ENCODE assay signal across 19 cellular contexts in the genomic region with DNA sequence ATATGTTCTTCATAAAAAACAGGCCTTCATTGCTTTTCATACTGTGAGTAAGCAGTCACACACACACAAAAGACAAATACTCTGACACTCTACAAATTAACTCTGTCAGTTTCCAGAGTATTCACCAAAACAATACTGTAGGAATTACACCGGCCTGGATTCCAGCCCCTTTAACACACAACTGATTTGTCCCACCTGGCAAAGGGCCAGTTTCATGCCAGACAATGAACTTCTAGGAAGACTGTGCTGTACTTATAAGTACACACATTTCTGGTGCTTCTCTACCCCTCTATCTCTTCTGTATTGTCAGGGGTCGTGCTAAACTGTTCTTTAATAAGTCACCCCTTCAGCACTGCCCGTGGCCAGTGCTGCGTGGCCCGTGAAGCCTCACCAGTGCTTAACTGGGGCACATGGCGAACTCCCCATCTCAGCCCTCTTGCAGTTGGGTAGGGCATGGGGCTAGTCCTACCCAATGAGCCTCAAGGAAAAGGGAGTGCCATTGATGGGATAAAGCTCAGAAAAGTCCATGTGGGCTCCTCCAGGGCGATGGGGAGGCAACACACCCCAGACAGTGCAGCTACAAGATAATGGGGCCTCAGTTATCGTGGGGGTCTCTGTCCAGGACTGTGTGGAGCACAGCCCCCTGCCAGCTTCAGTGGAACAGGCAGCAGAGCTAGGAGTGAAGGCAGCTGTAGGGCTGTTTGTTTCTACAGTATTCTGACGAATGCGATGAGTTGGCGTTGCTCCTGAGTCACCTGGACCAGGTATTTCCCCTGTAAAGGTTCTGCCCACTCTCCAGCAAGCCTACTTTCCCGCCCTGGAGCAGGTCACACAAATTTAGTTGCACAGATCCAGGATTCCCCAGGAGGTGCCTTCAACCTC.
"Had no signal": no experiment of that assay in that cellular context is flagged by ENCODE, and none has a peak within 500 bp of the region (broad histone marks: within the 10 kb centered on the region; RNA-seq: fewer than 3 reads in every experiment).

No MANE protein-coding gene starts in this region.

- H3K4me1 Mint-ChIP-seq: naive thymus-derived CD8-positive, alpha-beta T cell had no signal

- ATAC-seq: activated CD4-positive, CD25-positive, alpha-beta regulatory T cell treated with anti-CD3 and anti-CD28 coated beads, Interleukin-2, amount 50 U/mL, for 24 hours; activated T-cell treated with anti-CD3 and anti-CD28 coated beads, Interleukin-2, amount 50 U/mL, for 72 hours; mucosa of descending colon; naive thymus-derived CD8-positive, alpha-beta T cell; stimulated activated naive B cell treated with anti-CD40 and anti-IgM and Interleukin-4, amounts not matched to agents 10 μg/mL and 1 μg/mL and 100 μg/mL, for 72 hours; upper lobe of right lung had no signal

- H3K9me3 ChIP-seq: breast epithelium, mucosa of descending colon, upper lobe of right lung had no signal

- H3K27me3 ChIP-seq: breast epithelium, upper lobe of right lung had no signal

- H3K36me3 Mint-ChIP-seq: memory B cell; naive thymus-derived CD8-positive, alpha-beta T cell; stimulated activated naive B cell treated with anti-CD40 and anti-IgM and Interleukin-4, amounts not matched to agents 10 μg/mL and 1 μg/mL and 100 μg/mL, for 72 hours had no signal

- H3K36me3 ChIP-seq: breast epithelium, upper lobe of right lung had no signal

- H3K27ac ChIP-seq: coronary artery, upper lobe of right lung had no signal

- H3K4me2 ChIP-seq: smooth muscle cell had no signal

- H3K4me3 ChIP-seq: breast epithelium, coronary artery, mucosa of descending colon, smooth muscle cell, upper lobe of right lung had no signal

- H3K4me3 Mint-ChIP-seq: activated T-cell treated with anti-CD3 and anti-CD28 coated beads, Interleukin-2, amount 50 U/mL, for 72 hours; memory B cell; naive thymus-derived CD8-positive, alpha-beta T cell; stimulated activated naive B cell treated with anti-CD40 and anti-IgM and Interleukin-4, amounts not matched to agents 10 μg/mL and 1 μg/mL and 100 μg/mL, for 72 hours had no signal

- H3K9me3 Mint-ChIP-seq: activated T-cell treated with anti-CD3 and anti-CD28 coated beads, Interleukin-2, amount 50 U/mL, for 72 hours; memory B cell; naive thymus-derived CD8-positive, alpha-beta T cell; stimulated activated naive B cell treated with anti-CD40 and anti-IgM and Interleukin-4, amounts not matched to agents 10 μg/mL and 1 μg/mL and 100 μg/mL, for 72 hours had no signal

- H3K27ac Mint-ChIP-seq: activated T-cell treated with anti-CD3 and anti-CD28 coated beads, Interleukin-2, amount 50 U/mL, for 72 hours; memory B cell; naive thymus-derived CD8-positive, alpha-beta T cell; stimulated activated naive B cell treated with anti-CD40 and anti-IgM and Interleukin-4, amounts not matched to agents 10 μg/mL and 1 μg/mL and 100 μg/mL, for 72 hours had no signal

- DNase-seq: activated CD4-positive, alpha-beta T cell treated with anti-CD3 and anti-CD28 coated beads, Interleukin-2, amount 50 U/mL, for 1 hour; activated CD8-positive, alpha-beta memory T cell treated with anti-CD3 and anti-CD28 coated beads for 24 hours; activated effector memory CD4-positive, alpha-beta T cell treated with anti-CD3 and anti-CD28 coated beads, Interleukin-2, amount 50 U/mL, for 16 hours; activated naive CD4-positive, alpha-beta T cell treated with anti-CD3 and anti-CD28 coated beads, Interleukin-2, amount 50 U/mL, for 16 hours; activated T-cell treated with anti-CD3 and anti-CD28 coated beads, Interleukin-2, amount 50 U/mL, for 72 hours; aorta; erythroblast; mucosa of descending colon; naive thymus-derived CD8-positive, alpha-beta T cell; nucleus accumbens; stimulated activated CD4-positive, alpha-beta T cell treated with anti-CD3 and anti-CD28 coated beads, Interleukin-4, amount 100 ng/mL, for 4 hours; stimulated activated naive B cell treated with anti-CD40 and anti-IgM and Interleukin-4, amounts not matched to agents 10 μg/mL and 1 μg/mL and 100 μg/mL, for 72 hours; T1000; upper lobe of right lung had no signal

- H3K4me1 ChIP-seq: upper lobe of right lung had no signal
